Comparison of ENCODE assay signal across 11 cellular contexts in genomic region chr1:220956861-220957605, GRCh38.
A peak's percentile ranks its signal among the peaks of the same experiment; 100 is the strongest.
DNase-seq lines count a peak whose midpoint lies in the region; ATAC-seq and TF ChIP-seq lines count a peak whose summit lies in the region.
"Had no signal": no experiment of that assay in that cellular context is flagged by ENCODE, and none has a peak within 500 bp of the region (broad histone marks: within the 10 kb centered on the region; RNA-seq: fewer than 3 reads in every experiment).

No MANE protein-coding gene starts in this region.

- H3K9ac ChIP-seq in skeletal muscle satellite cell (ENCODE audit: low read depth, low read length), result peak overlapping the region; percentile 84

- peaks cover 61% of the 10 kb centered on the region for H3K4me1 ChIP-seq in skeletal muscle satellite cell (ENCODE audit: control insufficient read depth, insufficient read depth, low read length)
- H3K4me1 ChIP-seq in SJCRH30, result peaks cover 20% of the 10 kb centered on the region

- peak overlapping the region; percentile 75 for H3K4me2 ChIP-seq in skeletal muscle satellite cell (ENCODE audit: low read length)

- H3K27me3 ChIP-seq in skeletal muscle satellite cell (ENCODE audit: control insufficient read depth, insufficient read depth, low read length) (no peaks in the 10 kb centered on the region), SJCRH30 (no peaks in the 10 kb centered on the region)

- no peak overlapping the region for H3K4me3 ChIP-seq in fibroblast of the aortic adventitia (ENCODE audit: low read depth, low read length)
- H3K4me3 ChIP-seq in skeletal muscle satellite cell (ENCODE audit: low read length), result peak overlapping the region; percentile 43
- H3K4me3 ChIP-seq in SJCRH30, result no peak overlapping the region

- TF ChIP-seq CTCF in RWPE1 (conservative IDR thresholded peaks at IDR 0.05; ENCODE audit: low read depth), result no peak
- TF ChIP-seq CTCF in fibroblast of the aortic adventitia (IDR thresholded peaks at IDR 0.05; ENCODE audit: insufficient read depth, low read length), result no peak

- H3K9me3 ChIP-seq in skeletal muscle satellite cell (replicated peaks; ENCODE audit: low read length) (no peaks in the 10 kb centered on the region), SJCRH30 (replicated peaks) (no peaks in the 10 kb centered on the region)

- DNase-seq in GM04504 (ENCODE audit: low read depth) (peak; percentile 96), RWPE1 (ENCODE audit: low spot score) (peak; percentile 20), fibroblast of the aortic adventitia (ENCODE audit: low read depth) (peak; percentile 90), SJCRH30 (no peak)
- DNase-seq in activated CD8-positive, alpha-beta memory T cell treated with anti-CD3 and anti-CD28 coated beads, Interleukin-2, amount 50 U/mL, for 4 hours, result no peak
- DNase-seq: nephron progenitor cell, T-helper 9 cell had no signal

- CTCF ChIA-PET in RWPE1 (lab: Yijun Ruan, JAX), result no interaction called here

- no peak for ATAC-seq in GM18502 (IDR thresholded peaks at IDR 0.05; ENCODE audit: poor library complexity, unreplicated experiment)
- no peak for ATAC-seq in GM18517 (IDR thresholded peaks at IDR 0.05; ENCODE audit: unreplicated experiment)
- ATAC-seq: esophagus mucosa had no signal

- POLR2A ChIA-PET in RWPE1 (lab: Yijun Ruan, JAX; ENCODE audit: low non-redundant PET), result no interaction called here

- no peak overlapping the region for H3K27ac ChIP-seq in RWPE1
- H3K27ac ChIP-seq in SJCRH30, result no peak overlapping the region

- H3K36me3 ChIP-seq in skeletal muscle satellite cell (ENCODE audit: insufficient read depth, low read length) (no peaks in the 10 kb centered on the region), SJCRH30 (no peaks in the 10 kb centered on the region)

Comparison
In these comparisons a context has a peak if more than half of its experiments do, and no peak if none do; other contexts are left out.
1. DNase-seq: peak in GM04504 (single experiment), RWPE1 (single experiment) and fibroblast of the aortic adventitia (single experiment); none in activated CD8-positive, alpha-beta memory T cell treated with anti-CD3 and anti-CD28 coated beads, Interleukin-2, amount 50 U/mL, for 4 hours (single experiment) and SJCRH30 (0 of 2).